Comparison of ENCODE assay signal across 9 cellular contexts in the genomic region with DNA sequence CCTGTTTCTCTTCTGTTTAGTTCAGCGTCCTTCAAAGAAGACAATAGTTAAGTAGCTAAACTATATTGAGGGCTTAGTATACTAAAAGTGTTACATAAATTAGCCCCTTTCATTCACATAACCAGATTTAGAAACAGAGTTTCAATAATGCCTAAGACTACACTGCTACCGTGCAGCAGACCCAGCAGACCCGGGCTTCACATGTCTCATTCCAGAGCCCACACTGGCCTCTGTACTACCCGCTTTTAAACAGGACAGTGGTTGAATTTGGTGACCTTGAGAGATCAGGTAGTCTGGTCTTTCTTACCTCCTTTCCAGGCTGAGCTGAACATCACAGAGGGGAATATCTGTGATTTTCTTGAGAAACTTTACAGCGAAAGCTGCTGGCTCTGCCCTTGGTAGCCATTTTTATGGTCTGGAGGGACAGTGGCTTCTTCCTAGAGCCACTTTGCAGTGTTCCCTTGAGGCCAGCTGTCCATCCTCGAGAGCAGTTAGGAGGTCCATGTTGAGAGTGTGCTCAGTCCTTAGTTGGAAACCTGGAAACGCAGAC. TPM values are rescaled to one million over a fixed set of nuclear protein-coding genes. Genes with fewer than 3 reads are reported as not detected.
DNase-seq lines count a peak whose midpoint lies in the region; ATAC-seq, FAIRE-seq and TF ChIP-seq lines count a peak whose summit lies in the region.
"Had no signal": no experiment of that assay in that cellular context is flagged by ENCODE, and none has a peak within 500 bp of the region (broad histone marks: within the 10 kb centered on the region; RNA-seq: fewer than 3 reads in every experiment).

No MANE protein-coding gene starts in this region.

- peaks cover 53% of the 10 kb centered on the region for H3K4me1 ChIP-seq in mesodermal cell (ENCODE audit: control insufficient read depth, insufficient read depth, low read length, poor library complexity, severe bottlenecking)

- peak overlapping the region; percentile 78 for H3K4me3 Mint-ChIP-seq in stimulated activated naive CD8-positive, alpha-beta T cell treated with anti-CD3 and anti-CD28 coated beads, Interleukin-15, Interleukin-2, amounts not matched to agents 100 ng/mL and 50 ng/mL, for 24 hours
- H3K4me3 Mint-ChIP-seq in activated T-helper 1 cell treated with anti-CD3 and anti-CD28 coated beads, Interleukin-12 subunit alpha, Interleukin-12 subunit beta, Interleukin-2, Interleukin-4 antibody, amounts not matched to agents 30 ng/mL and 10 ng/mL and 1 ng/mL, durations not matched to agents 14 hours and 24 hours and 36 hours: peak overlapping the region; percentile 72

- FAIRE-seq in GM12892 (lab: Jason Lieb, UNC): no peak
- FAIRE-seq: bronchial epithelial cell had no signal

- peaks cover 24% of the 10 kb centered on the region for H3K36me3 Mint-ChIP-seq in stimulated activated naive CD8-positive, alpha-beta T cell treated with anti-CD3 and anti-CD28 coated beads, Interleukin-15, Interleukin-2, amounts not matched to agents 100 ng/mL and 50 ng/mL, for 24 hours (ENCODE audit: low read depth)
- peaks cover 29% of the 10 kb centered on the region for H3K36me3 Mint-ChIP-seq in activated T-helper 1 cell treated with anti-CD3 and anti-CD28 coated beads, Interleukin-12 subunit alpha, Interleukin-12 subunit beta, Interleukin-2, Interleukin-4 antibody, amounts not matched to agents 30 ng/mL and 10 ng/mL and 1 ng/mL, durations not matched to agents 14 hours and 24 hours and 36 hours (ENCODE audit: low read depth)

- no peaks in the 10 kb centered on the region for H3K27me3 Mint-ChIP-seq in stimulated activated naive CD8-positive, alpha-beta T cell treated with anti-CD3 and anti-CD28 coated beads, Interleukin-15, Interleukin-2, amounts not matched to agents 100 ng/mL and 50 ng/mL, for 24 hours
- no peaks in the 10 kb centered on the region for H3K27me3 Mint-ChIP-seq in activated T-helper 1 cell treated with anti-CD3 and anti-CD28 coated beads, Interleukin-12 subunit alpha, Interleukin-12 subunit beta, Interleukin-2, Interleukin-4 antibody, amounts not matched to agents 30 ng/mL and 10 ng/mL and 1 ng/mL, durations not matched to agents 14 hours and 24 hours and 36 hours (ENCODE audit: insufficient read depth)

- H3K27ac ChIP-seq in mesodermal cell (ENCODE audit: low read depth, low read length, severe bottlenecking) (peak overlapping the region; percentile 73), dorsolateral prefrontal cortex (peak overlapping the region in 19 of 59 donors; percentile 15 to 71 (median 47))

- no peak for DNase-seq in stimulated activated naive CD8-positive, alpha-beta T cell treated with anti-CD3 and anti-CD28 coated beads, Interleukin-15, Interleukin-2, amounts not matched to agents 100 U/mL and 50 U/mL, for 24 hours
- no peak for DNase-seq in activated T-helper 1 cell treated with anti-CD3 and anti-CD28 coated beads, Interleukin-12 subunit alpha, Interleukin-12 subunit beta, Interleukin-2, Interleukin-4 antibody, amounts not matched to agents 30 ng/mL and 10 ng/mL and 1 ng/mL, durations not matched to agents 14 hours and 24 hours and 36 hours (ENCODE audit: low spot score)
- DNase-seq in dorsolateral prefrontal cortex (no peak), GM12892 (ENCODE audit: insufficient read length) (no peak), HUDEP-2 (lab: John Stamatoyannopoulos, UW; ENCODE audit: unreplicated experiment in 76 of 76) (no peak), occipital lobe (lab: John Stamatoyannopoulos, UW) (no peak)

- no peak for ATAC-seq in stimulated activated naive CD8-positive, alpha-beta T cell treated with anti-CD3 and anti-CD28 coated beads, Interleukin-15, Interleukin-2, amounts not matched to agents 100 U/mL and 50 U/mL, for 24 hours

- H3K27ac Mint-ChIP-seq in stimulated activated naive CD8-positive, alpha-beta T cell treated with anti-CD3 and anti-CD28 coated beads, Interleukin-15, Interleukin-2, amounts not matched to agents 100 ng/mL and 50 ng/mL, for 24 hours: peak overlapping the region; percentile 92
- peak overlapping the region; percentile 98 for H3K27ac Mint-ChIP-seq in activated T-helper 1 cell treated with anti-CD3 and anti-CD28 coated beads, Interleukin-12 subunit alpha, Interleukin-12 subunit beta, Interleukin-2, Interleukin-4 antibody, amounts not matched to agents 30 ng/mL and 10 ng/mL and 1 ng/mL, durations not matched to agents 14 hours and 24 hours and 36 hours

- WGBS in mesodermal cell (ENCODE audit: insufficient coverage in 2 of 2), 2 experiments: 89 to 98% methylated on average over 5 of the region's 7 CpGs

- intact Hi-C loops in activated T-helper 1 cell treated with anti-CD3 and anti-CD28 coated beads, Interleukin-12 subunit alpha, Interleukin-12 subunit beta, Interleukin-2, Interleukin-4 antibody, amounts not matched to agents 30 ng/mL and 10 ng/mL and 1 ng/mL, durations not matched to agents 14 hours and 24 hours and 36 hours (cut with micrococcal nuclease): loop anchor here (1.0 to 5.0 kb wide), 12 partner anchors 15 to 629 kb away; a partner anchor contains a TSS
- intact Hi-C loops in dorsolateral prefrontal cortex (cut with DNase I): no loop called here

- H3K36me3 ChIP-seq in mesodermal cell (ENCODE audit: control insufficient read depth, insufficient read depth, low read length): no peaks in the 10 kb centered on the region

- H3K27me3 ChIP-seq in dorsolateral prefrontal cortex: no peaks in the 10 kb centered on the region

- H3K9me3 ChIP-seq in mesodermal cell (ENCODE audit: control insufficient read depth, low read length): no peaks in the 10 kb centered on the region

- H3K4me3 ChIP-seq in mesodermal cell (ENCODE audit: extremely low read depth, insufficient read depth, low read length, poor library complexity, severe bottlenecking): no peak overlapping the region
- no peak overlapping the region for H3K4me3 ChIP-seq in dorsolateral prefrontal cortex

- TF ChIP-seq CTCF in dorsolateral prefrontal cortex (IDR thresholded peaks at IDR 0.05 in 54 of 56, conservative IDR thresholded peaks at IDR 0.05 in 2 of 56; ENCODE audit: low read depth in 1 of 56, partially characterized antibody in 56 of 56): no peak

- H3K9me3 Mint-ChIP-seq in stimulated activated naive CD8-positive, alpha-beta T cell treated with anti-CD3 and anti-CD28 coated beads, Interleukin-15, Interleukin-2, amounts not matched to agents 100 ng/mL and 50 ng/mL, for 24 hours: no peaks in the 10 kb centered on the region
- no peaks in the 10 kb centered on the region for H3K9me3 Mint-ChIP-seq in activated T-helper 1 cell treated with anti-CD3 and anti-CD28 coated beads, Interleukin-12 subunit alpha, Interleukin-12 subunit beta, Interleukin-2, Interleukin-4 antibody, amounts not matched to agents 30 ng/mL and 10 ng/mL and 1 ng/mL, durations not matched to agents 14 hours and 24 hours and 36 hours

- no peak for TF ChIP-seq POLR2A in GM12892 (IDR thresholded peaks at IDR 0.05; ENCODE audit: low read depth, low read length)

- H3K4me1 Mint-ChIP-seq in stimulated activated naive CD8-positive, alpha-beta T cell treated with anti-CD3 and anti-CD28 coated beads, Interleukin-15, Interleukin-2, amounts not matched to agents 100 ng/mL and 50 ng/mL, for 24 hours (ENCODE audit: low read depth): peaks cover 100% of the 10 kb centered on the region
- peaks cover 97% of the 10 kb centered on the region for H3K4me1 Mint-ChIP-seq in activated T-helper 1 cell treated with anti-CD3 and anti-CD28 coated beads, Interleukin-12 subunit alpha, Interleukin-12 subunit beta, Interleukin-2, Interleukin-4 antibody, amounts not matched to agents 30 ng/mL and 10 ng/mL and 1 ng/mL, durations not matched to agents 14 hours and 24 hours and 36 hours (ENCODE audit: low read depth)

RNA-seq across cellular contexts. Expression of a gene that starts 56.5 kb away (rescaled TPM):
- total RNA-seq in activated T-helper 1 cell treated with anti-CD3 and anti-CD28 coated beads, Interleukin-12 subunit alpha, Interleukin-12 subunit beta, Interleukin-2, Interleukin-4 antibody, amounts not matched to agents 30 ng/mL and 10 ng/mL and 1 ng/mL, durations not matched to agents 14 hours and 24 hours and 36 hours: 4.3 and 6.2 TPM in 2 replicates
- polyA plus RNA-seq in mesodermal cell (2013, experiment 1 of 2): 1.5 TPM
- polyA plus RNA-seq in mesodermal cell (2013, experiment 2 of 2): 1.2 TPM
- total RNA-seq in dorsolateral prefrontal cortex (10 to 100 TPM in 109 of 120 experiments, 1 to 10 TPM in 11; 8.0 to 25.9 (median 13.9) TPM), occipital lobe (10.5 TPM)
- 1.5 TPM for polyA plus RNA-seq in GM12892 (2012; ENCODE audit: missing spikeins)
